ENCODE assay signal across 9 cellular contexts in the genomic region with DNA sequence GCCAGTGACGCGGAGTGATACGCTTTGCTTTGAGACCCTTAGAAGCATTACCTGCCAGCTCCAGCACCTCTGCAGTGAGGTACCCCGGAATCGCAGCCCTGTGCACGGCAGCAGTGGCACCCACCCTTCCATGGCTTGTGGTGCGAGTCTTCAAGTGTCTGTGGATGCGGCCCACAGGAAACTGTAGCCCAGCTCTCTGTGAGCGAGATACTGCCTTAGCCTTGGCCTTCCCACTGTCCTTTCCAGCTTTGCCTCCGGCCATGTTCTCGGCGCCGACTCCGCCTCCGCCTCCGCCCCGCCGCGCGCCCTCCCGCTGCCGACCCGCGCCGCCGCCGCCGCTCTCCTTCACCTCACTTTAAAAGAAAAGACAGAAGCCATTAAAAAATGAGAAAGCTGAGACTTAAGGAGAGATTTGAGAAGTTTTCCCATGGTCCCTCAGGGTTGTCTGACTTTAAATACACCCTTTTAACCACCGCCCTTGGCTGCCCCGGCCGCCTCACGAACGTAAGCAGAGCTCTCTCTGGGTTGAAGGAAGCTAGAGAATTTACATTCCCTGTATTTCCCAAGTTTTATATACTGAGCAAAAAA.
A peak's percentile ranks its signal among the peaks of the same experiment; 100 is the strongest.
DNase-seq lines count a peak whose midpoint lies in the region; ATAC-seq and TF ChIP-seq lines count a peak whose summit lies in the region.
"Had no signal": no experiment of that assay in that cellular context is flagged by ENCODE, and none has a peak within 500 bp of the region (broad histone marks: within the 10 kb centered on the region; RNA-seq: fewer than 3 reads in every experiment).

No MANE protein-coding gene starts in this region.

- peaks cover 4% of the 10 kb centered on the region for H3K9me3 Mint-ChIP-seq in activated CD4-positive, alpha-beta T cell treated with anti-CD3 and anti-CD28 coated beads, Interleukin-2, amount 10 ng/mL, durations not matched to agents 24 days and 14 days
- H3K9me3 Mint-ChIP-seq in activated CD8-positive, alpha-beta memory T cell treated with anti-CD3 and anti-CD28 coated beads, Interleukin-2, amount 10 ng/mL, durations not matched to agents 7 days and 5 days (ENCODE audit: low read depth): no peaks in the 10 kb centered on the region
- no peaks in the 10 kb centered on the region for H3K9me3 Mint-ChIP-seq in natural killer cell treated with Interleukin-12 subunit alpha and Interleukin-12 subunit beta and Interleukin-15 and Interleukin-18, amount 100 ng/mL, for 72 hours

- TF ChIP-seq CTCF in fibroblast of lung (conservative IDR thresholded peaks at IDR 0.05 in 1 of 2, IDR thresholded peaks at IDR 0.05 in 1 of 2; ENCODE audit: low read depth in 1 of 2, low read length in 2 of 2) (no peak), MM.1S (IDR thresholded peaks at IDR 0.05; ENCODE audit: low read length) (no peak)

- H4K20me1 ChIP-seq in fibroblast of lung (ENCODE audit: control insufficient read depth, extremely low read depth, insufficient read depth, low read length) (no peaks in the 10 kb centered on the region), MM.1S (ENCODE audit: insufficient read depth, low read length) (no peaks in the 10 kb centered on the region)

- H3K79me2 ChIP-seq in fibroblast of lung (ENCODE audit: control insufficient read depth, insufficient read depth, low read length) (no peaks in the 10 kb centered on the region), MM.1S (ENCODE audit: low read length) (no peaks in the 10 kb centered on the region)

- intact Hi-C loops in activated CD4-positive, alpha-beta T cell treated with anti-CD3 and anti-CD28 coated beads, Interleukin-2, amount 10 ng/mL, durations not matched to agents 24 days and 14 days (cut with micrococcal nuclease): no loop called here

- H2AFZ ChIP-seq in fibroblast of lung (ENCODE audit: low read length): peak overlapping the region; percentile 98
- no peak overlapping the region for H2AFZ ChIP-seq in MM.1S (ENCODE audit: low read length)

- no peaks in the 10 kb centered on the region for H3F3A ChIP-seq in MM.1S (ENCODE audit: insufficient read depth, low read length)

- peak overlapping the region; percentile 32 to 62 (median 46) for H3K4me3 ChIP-seq in fibroblast of lung (replicated peaks in 1 of 4; ENCODE audit: control extremely low read depth in 1 of 4, insufficient read depth in 1 of 4, low read depth in 3 of 4, low read length in 4 of 4)
- no peak overlapping the region for H3K4me3 ChIP-seq in MM.1S (ENCODE audit: low read length)

- peak overlapping the region; percentile 83 for H3K4me3 Mint-ChIP-seq in activated CD4-positive, alpha-beta T cell treated with anti-CD3 and anti-CD28 coated beads, Interleukin-2, amount 10 ng/mL, durations not matched to agents 24 days and 14 days
- H3K4me3 Mint-ChIP-seq in activated CD8-positive, alpha-beta memory T cell treated with anti-CD3 and anti-CD28 coated beads, Interleukin-2, amount 10 ng/mL, durations not matched to agents 7 days and 5 days: peak overlapping the region; percentile 75
- H3K4me3 Mint-ChIP-seq in natural killer cell treated with Interleukin-12 subunit alpha and Interleukin-12 subunit beta and Interleukin-15 and Interleukin-18, amount 100 ng/mL, for 72 hours: peak overlapping the region; percentile 70

- no peak for DNase-seq in activated CD4-positive, alpha-beta T cell treated with anti-CD3 and anti-CD28 coated beads, Interleukin-2, amount 10 ng/mL, durations not matched to agents 24 days and 14 days
- DNase-seq in activated CD4-positive, alpha-beta T cell treated with anti-CD3 and anti-CD28 coated beads, Interleukin-2, amount 50 U/mL, for 1 hour: no peak
- DNase-seq in activated CD8-positive, alpha-beta memory T cell treated with anti-CD3 and anti-CD28 coated beads, Interleukin-2, amount 10 ng/mL, durations not matched to agents 7 days and 5 days: peak; percentile 43
- DNase-seq in fibroblast of lung (ENCODE audit: low read depth in 2 of 2) (peak; percentile 55 to 59), MM.1S (no peak), NCI-H2029 (lab: John Stamatoyannopoulos, UW) (no peak)
- no peak for DNase-seq in natural killer cell treated with Interleukin-12 subunit alpha and Interleukin-12 subunit beta and Interleukin-15 and Interleukin-18, amount 100 ng/mL, for 72 hours (ENCODE audit: low spot score)
- DNase-seq: DND-41 had no signal

- H3K27ac ChIP-seq in fibroblast of lung (ENCODE audit: insufficient read depth, low read length): no peak overlapping the region
- no peak overlapping the region for H3K27ac ChIP-seq in MM.1S (ENCODE audit: low read length)

- H3K36me3 ChIP-seq in fibroblast of lung (ENCODE audit: control insufficient read depth, insufficient read depth, low read length) (no peaks in the 10 kb centered on the region), MM.1S (replicated peaks; ENCODE audit: insufficient read depth, low read length) (no peaks in the 10 kb centered on the region)

- H3K27me3 Mint-ChIP-seq in activated CD4-positive, alpha-beta T cell treated with anti-CD3 and anti-CD28 coated beads, Interleukin-2, amount 10 ng/mL, durations not matched to agents 24 days and 14 days: peaks cover 24% of the 10 kb centered on the region
- H3K27me3 Mint-ChIP-seq in activated CD8-positive, alpha-beta memory T cell treated with anti-CD3 and anti-CD28 coated beads, Interleukin-2, amount 10 ng/mL, durations not matched to agents 7 days and 5 days: peaks cover 11% of the 10 kb centered on the region
- H3K27me3 Mint-ChIP-seq in natural killer cell treated with Interleukin-12 subunit alpha and Interleukin-12 subunit beta and Interleukin-15 and Interleukin-18, amount 100 ng/mL, for 72 hours: peaks cover 7 to 21% of the 10 kb centered on the region in 2 donors

- no peak overlapping the region for H3K27ac Mint-ChIP-seq in activated CD4-positive, alpha-beta T cell treated with anti-CD3 and anti-CD28 coated beads, Interleukin-2, amount 10 ng/mL, durations not matched to agents 24 days and 14 days
- peak overlapping the region; percentile 43 for H3K27ac Mint-ChIP-seq in activated CD8-positive, alpha-beta memory T cell treated with anti-CD3 and anti-CD28 coated beads, Interleukin-2, amount 10 ng/mL, durations not matched to agents 7 days and 5 days
- H3K27ac Mint-ChIP-seq in natural killer cell treated with Interleukin-12 subunit alpha and Interleukin-12 subunit beta and Interleukin-15 and Interleukin-18, amount 100 ng/mL, for 72 hours: peak overlapping the region in 1 of 2 donors; percentile 79

- no peaks in the 10 kb centered on the region for H3K36me3 Mint-ChIP-seq in activated CD4-positive, alpha-beta T cell treated with anti-CD3 and anti-CD28 coated beads, Interleukin-2, amount 10 ng/mL, durations not matched to agents 24 days and 14 days (ENCODE audit: low read depth)
- H3K36me3 Mint-ChIP-seq in activated CD8-positive, alpha-beta memory T cell treated with anti-CD3 and anti-CD28 coated beads, Interleukin-2, amount 10 ng/mL, durations not matched to agents 7 days and 5 days: no peaks in the 10 kb centered on the region
- no peaks in the 10 kb centered on the region for H3K36me3 Mint-ChIP-seq in natural killer cell treated with Interleukin-12 subunit alpha and Interleukin-12 subunit beta and Interleukin-15 and Interleukin-18, amount 100 ng/mL, for 72 hours

- CTCF ChIA-PET in activated CD8-positive, alpha-beta memory T cell treated with anti-CD3 and anti-CD28 coated beads, Interleukin-2, amount 10 ng/mL, durations not matched to agents 7 days and 5 days (lab: Charles Lee): interaction anchor here (1.0 to 2.4 kb wide), 4 partner anchors 10 to 74 kb away, joined by 3 to 10 read pairs (median 4); no protein-coding TSS in a partner anchor

- H3K4me2 ChIP-seq in fibroblast of lung (ENCODE audit: extremely low read depth, insufficient read depth, low read length): peak overlapping the region; percentile 58
- no peak overlapping the region for H3K4me2 ChIP-seq in MM.1S (ENCODE audit: low read depth, low read length)

- H3K4me1 Mint-ChIP-seq in activated CD4-positive, alpha-beta T cell treated with anti-CD3 and anti-CD28 coated beads, Interleukin-2, amount 10 ng/mL, durations not matched to agents 24 days and 14 days: peaks cover 3% of the 10 kb centered on the region
- H3K4me1 Mint-ChIP-seq in activated CD8-positive, alpha-beta memory T cell treated with anti-CD3 and anti-CD28 coated beads, Interleukin-2, amount 10 ng/mL, durations not matched to agents 7 days and 5 days: peaks cover 10% of the 10 kb centered on the region
- peaks cover 0 to 3% of the 10 kb centered on the region in 2 donors for H3K4me1 Mint-ChIP-seq in natural killer cell treated with Interleukin-12 subunit alpha and Interleukin-12 subunit beta and Interleukin-15 and Interleukin-18, amount 100 ng/mL, for 72 hours (ENCODE audit: low read depth in 2 of 2)

- peak; percentile 80 for ATAC-seq in activated CD8-positive, alpha-beta memory T cell treated with anti-CD3 and anti-CD28 coated beads, Interleukin-2, amount 10 ng/mL, durations not matched to agents 7 days and 5 days
- peak in 1 of 2 donors; percentile 48 for ATAC-seq in natural killer cell treated with Interleukin-12 subunit alpha and Interleukin-12 subunit beta and Interleukin-15 and Interleukin-18, amount 100 ng/mL, for 72 hours
- no peak for ATAC-seq in HG03521 (IDR thresholded peaks at IDR 0.05; ENCODE audit: unreplicated experiment)

- H3K9ac ChIP-seq in fibroblast of lung (ENCODE audit: insufficient read depth, low read length) (no peak overlapping the region), MM.1S (ENCODE audit: low read length) (no peak overlapping the region)

- H3K9me3 ChIP-seq in fibroblast of lung (ENCODE audit: control insufficient read depth, insufficient read depth, low read depth, low read length) (no peaks in the 10 kb centered on the region), MM.1S (replicated peaks; ENCODE audit: insufficient read depth, low read length) (no peaks in the 10 kb centered on the region)

- H3K4me1 ChIP-seq in fibroblast of lung (ENCODE audit: control insufficient read depth, extremely low read depth, insufficient read depth, low read length) (no peaks in the 10 kb centered on the region), MM.1S (ENCODE audit: low read length) (no peaks in the 10 kb centered on the region)

- H3K27me3 ChIP-seq in fibroblast of lung (ENCODE audit: control insufficient read depth, insufficient read depth, low read length): no peaks in the 10 kb centered on the region
- H3K27me3 ChIP-seq in MM.1S (replicated peaks; ENCODE audit: insufficient read depth, low read length): no peaks in the 10 kb centered on the region

- no peaks in the 10 kb centered on the region for H3K9me2 ChIP-seq in MM.1S (replicated peaks; ENCODE audit: insufficient read depth, low read length)

Comparison
In these comparisons a context has a peak if more than half of its experiments do, and no peak if none do; other contexts are left out.
1. DNase-seq: peak in activated CD8-positive, alpha-beta memory T cell treated with anti-CD3 and anti-CD28 coated beads, Interleukin-2, amount 10 ng/mL, durations not matched to agents 7 days and 5 days (single experiment) and fibroblast of lung (2 of 2); none in activated CD4-positive, alpha-beta T cell treated with anti-CD3 and anti-CD28 coated beads, Interleukin-2, amount 10 ng/mL, durations not matched to agents 24 days and 14 days (single experiment), activated CD4-positive, alpha-beta T cell treated with anti-CD3 and anti-CD28 coated beads, Interleukin-2, amount 50 U/mL, for 1 hour (single experiment), natural killer cell treated with Interleukin-12 subunit alpha and Interleukin-12 subunit beta and Interleukin-15 and Interleukin-18, amount 100 ng/mL, for 72 hours (single experiment), MM.1S (single experiment) and NCI-H2029 (single experiment).
2. Peak in every context shown above with its lines, with median percentiles within 50 percentile points of each other: H3K4me3 Mint-ChIP-seq.